ENCODE assay signal across 8 cellular contexts in the genomic region with DNA sequence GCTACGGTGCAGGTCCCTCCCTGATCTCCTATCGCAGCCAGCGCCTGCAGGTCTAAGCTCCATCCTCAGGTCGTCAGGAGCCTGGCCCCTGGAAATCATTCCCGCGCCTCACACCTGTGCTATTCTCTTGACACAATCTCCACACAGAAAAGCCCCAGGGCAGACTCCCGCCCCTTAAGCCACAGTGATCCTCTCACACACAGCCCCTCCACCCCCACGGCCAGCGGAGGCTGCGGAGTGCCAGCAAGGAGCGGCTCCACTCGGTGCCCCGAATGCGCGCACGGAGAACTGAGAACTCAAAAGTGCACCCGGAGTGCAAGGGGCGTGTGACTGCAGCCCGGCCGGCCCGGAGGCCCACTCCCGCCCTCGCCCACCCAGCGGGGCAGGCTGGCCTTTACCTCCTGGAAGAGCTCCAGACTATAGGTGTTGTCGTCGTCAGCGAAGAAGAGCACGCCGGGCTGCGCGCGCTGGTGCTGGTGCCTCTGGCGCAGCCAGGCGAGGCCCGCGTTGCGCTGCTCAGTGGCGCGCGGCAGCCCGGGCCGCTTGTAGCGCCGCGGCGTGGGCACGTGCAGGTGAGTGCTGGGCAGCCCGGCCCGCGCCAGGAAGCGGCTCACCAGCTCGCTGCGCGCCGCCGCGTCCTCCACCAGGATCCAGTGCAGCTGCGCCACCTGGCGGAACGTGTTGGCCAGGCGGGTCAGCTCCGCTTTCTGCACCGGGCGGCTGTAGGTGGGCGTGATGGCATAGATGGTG. TPM values are rescaled to one million over a fixed set of nuclear protein-coding genes. Genes with fewer than 3 reads are reported as not detected.
DNase-seq lines count a peak whose midpoint lies in the region; ATAC-seq and FAIRE-seq lines count a peak whose summit lies in the region.

No MANE protein-coding gene starts in this region.

- FAIRE-seq in frontal cortex (lab: Jason Lieb, UNC) = no peak

- peaks cover 32% of the 10 kb centered on the region for H3K4me1 Mint-ChIP-seq in stimulated activated naive CD8-positive, alpha-beta T cell treated with anti-CD3 and anti-CD28 coated beads, Interleukin-15, amount 100 ng/mL, for 72 hours

- ATAC-seq in GM21786 (IDR thresholded peaks at IDR 0.05; ENCODE audit: unreplicated experiment) = peak; percentile 95
- ATAC-seq in stimulated activated naive CD8-positive, alpha-beta T cell treated with anti-CD3 and anti-CD28 coated beads, Interleukin-15, amount 100 ng/mL, for 72 hours = peak; percentile 91

- peak; percentile 73 for DNase-seq in DMS79 treated with DMSO at 0.1 percent for 48 hours (lab: John Stamatoyannopoulos, UW)
- DNase-seq in KBM-7 = peak; percentile 79
- peak; percentile 97 for DNase-seq in RPMI8226
- DNase-seq in activated effector memory CD4-positive, alpha-beta T cell treated with anti-CD3 and anti-CD28 coated beads, Interleukin-2, amount 50 U/mL, for 16 hours = peak; percentile 94
- peak; percentile 72 to 75 for DNase-seq in frontal cortex (ENCODE audit: low spot score in 2 of 2)
- peak; percentile 88 for DNase-seq in stimulated activated naive CD8-positive, alpha-beta T cell treated with anti-CD3 and anti-CD28 coated beads, Interleukin-15, amount 100 ng/mL, for 72 hours

- H3K27ac Mint-ChIP-seq in stimulated activated naive CD8-positive, alpha-beta T cell treated with anti-CD3 and anti-CD28 coated beads, Interleukin-15, amount 100 ng/mL, for 72 hours = no peak overlapping the region

- H3K9me3 Mint-ChIP-seq in stimulated activated naive CD8-positive, alpha-beta T cell treated with anti-CD3 and anti-CD28 coated beads, Interleukin-15, amount 100 ng/mL, for 72 hours = no peaks in the 10 kb centered on the region

- H2AFZ ChIP-seq in neuron (ENCODE audit: low read depth, low read length) = peak overlapping the region; percentile 81

- no peaks in the 10 kb centered on the region for H3K36me3 ChIP-seq in neuron (ENCODE audit: insufficient read depth, low read length)

- in situ Hi-C loops in KBM-7 (cut with MboI; ENCODE audit: low pct_unique_long_range_greater_than_20kb, low sequenced_read_pairs) = no loop called here

- peaks cover 67% of the 10 kb centered on the region for H3K27me3 ChIP-seq in neuron (ENCODE audit: insufficient read depth, low read length)

- peaks cover 13% of the 10 kb centered on the region for H3K4me1 ChIP-seq in neuron (ENCODE audit: insufficient read depth, low read length)

- H3K27me3 Mint-ChIP-seq in stimulated activated naive CD8-positive, alpha-beta T cell treated with anti-CD3 and anti-CD28 coated beads, Interleukin-15, amount 100 ng/mL, for 72 hours = peaks cover 75% of the 10 kb centered on the region

- peak overlapping the region; percentile 89 to 99 for H3K4me3 Mint-ChIP-seq in stimulated activated naive CD8-positive, alpha-beta T cell treated with anti-CD3 and anti-CD28 coated beads, Interleukin-15, amount 100 ng/mL, for 72 hours

- H3K4me3 ChIP-seq in neuron (ENCODE audit: low read length) = peak overlapping the region; percentile 53

- H3K9me3 ChIP-seq in neuron (ENCODE audit: low read length) = no peaks in the 10 kb centered on the region

RNA-seq across cellular contexts. Expression of gene B3GAT2, which starts 1.2 kb away (rescaled TPM):
- total RNA-seq in frontal cortex = 18.8 TPM

Comparison
In these comparisons a context has a peak if more than half of its experiments do, and no peak if none do; other contexts are left out.
1. Peak in every context shown above with its lines: DNase-seq, ATAC-seq and H3K4me3 ChIP-seq.